24 cellular contexts compared by ENCODE assay signal in the genomic region with DNA sequence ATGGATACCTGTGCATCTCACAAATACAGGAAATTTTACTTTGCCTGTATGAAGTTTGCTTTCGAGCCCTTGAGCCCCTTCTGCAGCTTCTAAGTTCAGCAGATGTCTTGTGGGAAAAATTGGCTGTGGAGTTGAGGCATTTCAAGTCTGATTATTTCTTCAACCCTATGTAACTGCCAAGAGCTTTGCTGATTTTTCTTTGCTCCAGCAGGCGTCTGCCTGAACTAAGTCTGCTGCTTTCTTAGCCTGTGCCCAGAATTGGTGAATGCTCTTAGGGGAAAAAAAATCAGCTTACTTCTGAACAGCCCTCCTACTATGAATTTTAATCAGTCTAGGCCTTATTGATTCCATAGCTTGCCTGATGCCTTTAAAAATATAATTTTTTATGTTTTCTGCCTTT.
"Had no signal": no experiment of that assay in that cellular context is flagged by ENCODE, and none has a peak within 500 bp of the region (broad histone marks: within the 10 kb centered on the region; RNA-seq: fewer than 3 reads in every experiment).

No MANE protein-coding gene starts in this region.

- H3K4me3 ChIP-seq: ascending aorta, body of pancreas, MG63 had no signal

- H3K27me3 ChIP-seq: ascending aorta, body of pancreas, MG63 had no signal

- H3K9me3 ChIP-seq: body of pancreas, MG63 had no signal

- H3K36me3 ChIP-seq: MG63 had no signal

- H3K4me1 ChIP-seq: ascending aorta, body of pancreas had no signal

- H3K27ac ChIP-seq: ascending aorta, body of pancreas had no signal

- ATAC-seq: activated CD8-positive, alpha-beta T cell treated with anti-CD3 and anti-CD28 coated beads, Interleukin-2, amount 10 ng/mL, durations not matched to agents 7 days and 5 days; body of pancreas; T-helper 17 cell; WTC11 had no signal

- DNase-seq: activated CD4-positive, alpha-beta T cell treated with anti-CD3 and anti-CD28 coated beads for 48 hours; activated CD4-positive, alpha-beta T cell treated with anti-CD3 and anti-CD28 coated beads, Interleukin-2, amount 50 U/mL, for 4 hours; activated CD4-positive, CD25-positive, alpha-beta regulatory T cell treated with anti-CD3 and anti-CD28 coated beads, Interleukin-2, amount 50 U/mL, for 72 hours; activated CD8-positive, alpha-beta memory T cell treated with anti-CD3 and anti-CD28 coated beads, Interleukin-2, amount 50 U/mL, for 48 hours; activated CD8-positive, alpha-beta T cell treated with anti-CD3 and anti-CD28 coated beads, Interleukin-2, amount 10 ng/mL, durations not matched to agents 7 days and 5 days; activated effector memory CD4-positive, alpha-beta T cell treated with Interleukin-2 at 50 U/mL for 16 hours; activated naive CD4-positive, alpha-beta T cell; activated T-cell treated with anti-CD3 and anti-CD28 coated beads, Interleukin-2, amount 50 U/mL, for 1 hour; body of pancreas; MG63; MV-4-11; NCI-H1092 treated with DMSO at 0.1 percent for 48 hours; NCI-H1417 treated with DMSO at 0.1 percent for 48 hours; NCI-H1694 treated with DMSO at 0.1 percent for 48 hours; NCI-H2029 treated with DMSO at 0.1 percent for 48 hours; NCI-H510A treated with DMSO at 0.1 percent for 48 hours; NCI-H69; NK-92 treated with Interleukin-12 subunit alpha and Interleukin-12 subunit beta, amount 100 ng/mL, for 24 hours; OCI-M1; SHP77 treated with DMSO at 0.1 percent for 48 hours; T-helper 17 cell; T-helper 9 cell had no signal
